Comparison of ENCODE assay signal across 8 cellular contexts in genomic region chr11:116835791-116836647, GRCh38. TPM values are rescaled to one million over a fixed set of nuclear protein-coding genes. Genes with fewer than 3 reads are reported as not detected.
DNase-seq lines count a peak whose midpoint lies in the region; TF ChIP-seq lines count a peak whose summit lies in the region.

No MANE protein-coding gene starts in this region.

- H3K36me3 Mint-ChIP-seq in activated naive CD4-positive, alpha-beta T cell treated with anti-CD3 and anti-CD28 coated beads, Interleukin-2, amount 10 ng/mL, durations not matched to agents 7 days and 5 days, result no peaks in the 10 kb centered on the region

- DNase-seq in ELF-1 (ENCODE audit: low read depth, low spot score) (peak; percentile 95), GOT3 (lab: John Stamatoyannopoulos, UW) (peak; percentile 17), M059J (ENCODE audit: low read depth) (peak; percentile 94), SJSA1 (ENCODE audit: low read depth in 1 of 2, low spot score in 2 of 2) (peak; percentile 73 to 87), glomerular endothelial cell (ENCODE audit: extremely low read depth, low read depth, low spot score) (peak; percentile 31), occipital lobe (lab: John Stamatoyannopoulos, UW) (peak; percentile 76), suprapubic skin (ENCODE audit: low spot score in 2 of 2) (peak in 1 of 2 donors; percentile 79)
- DNase-seq in activated naive CD4-positive, alpha-beta T cell treated with anti-CD3 and anti-CD28 coated beads, Interleukin-2, amount 10 ng/mL, durations not matched to agents 7 days and 5 days, result peak; percentile 89

- peaks cover 20% of the 10 kb centered on the region for H3K4me1 Mint-ChIP-seq in activated naive CD4-positive, alpha-beta T cell treated with anti-CD3 and anti-CD28 coated beads, Interleukin-2, amount 10 ng/mL, durations not matched to agents 7 days and 5 days

- no peak for TF ChIP-seq POLR2A in suprapubic skin (IDR thresholded peaks at IDR 0.05)

- peak overlapping the region; percentile 67 for H3K4me3 Mint-ChIP-seq in activated naive CD4-positive, alpha-beta T cell treated with anti-CD3 and anti-CD28 coated beads, Interleukin-2, amount 10 ng/mL, durations not matched to agents 7 days and 5 days

- H3K27me3 ChIP-seq in SJSA1 (replicated peaks) (no peaks in the 10 kb centered on the region), suprapubic skin (no peaks in the 10 kb centered on the region)

- H3K27me3 Mint-ChIP-seq in activated naive CD4-positive, alpha-beta T cell treated with anti-CD3 and anti-CD28 coated beads, Interleukin-2, amount 10 ng/mL, durations not matched to agents 7 days and 5 days, result peaks cover 33% of the 10 kb centered on the region

- H3K27ac ChIP-seq in SJSA1, result peak overlapping the region; percentile 24; the same call in 1 of the 2 replicates
- no peak overlapping the region for H3K27ac ChIP-seq in suprapubic skin

- no peaks in the 10 kb centered on the region for H3K9me3 ChIP-seq in SJSA1 (replicated peaks)
- no peaks in the 10 kb centered on the region for H3K9me3 ChIP-seq in suprapubic skin

- no peak for TF ChIP-seq EP300 in suprapubic skin (IDR thresholded peaks at IDR 0.05)

- peak overlapping the region; percentile 8; the same call in 1 of the 2 replicates for H3K4me3 ChIP-seq in SJSA1
- H3K4me3 ChIP-seq in suprapubic skin, result peak overlapping the region; percentile 43

- H3K4me1 ChIP-seq in SJSA1 (replicated peaks) (peaks cover 12% of the 10 kb centered on the region), suprapubic skin (peaks cover 13% of the 10 kb centered on the region)

- no peaks in the 10 kb centered on the region for H3K36me3 ChIP-seq in SJSA1
- H3K36me3 ChIP-seq in suprapubic skin, result no peaks in the 10 kb centered on the region

- peak in 1 of 2 donors; percentile 60 for TF ChIP-seq CTCF in suprapubic skin (IDR thresholded peaks at IDR 0.05)

- WGBS in suprapubic skin, result 39% methylated on average over 16 of the region's 58 CpGs

- no peaks in the 10 kb centered on the region for H3K9me3 Mint-ChIP-seq in activated naive CD4-positive, alpha-beta T cell treated with anti-CD3 and anti-CD28 coated beads, Interleukin-2, amount 10 ng/mL, durations not matched to agents 7 days and 5 days

- H3K27ac Mint-ChIP-seq in activated naive CD4-positive, alpha-beta T cell treated with anti-CD3 and anti-CD28 coated beads, Interleukin-2, amount 10 ng/mL, durations not matched to agents 7 days and 5 days, result peak overlapping the region; percentile 74

- CTCF ChIA-PET in activated naive CD4-positive, alpha-beta T cell treated with anti-CD3 and anti-CD28 coated beads, Interleukin-2, amount 10 ng/mL, durations not matched to agents 7 days and 5 days (lab: Charles Lee), result interaction anchor here (0.7 to 8.5 kb wide), 43 partner anchors 9 to 391 kb away, joined by 3 to 139 read pairs (median 4); partner anchors contain the start of genes APOA4, APOA5, BUD13 and PAFAH1B2

RNA-seq across cellular contexts. Expression of gene APOA1, which starts 1.4 kb away (rescaled TPM):
- total RNA-seq in M059J (2014; rRNA removed; shearing (Covaris generic)), result not detected in 2 replicates
- total RNA-seq in SJSA1 (2014; rRNA removed; shearing (Covaris generic)), result 0.72 TPM in 1 of 2 replicates, not detected in the other
- total RNA-seq in glomerular endothelial cell, result not detected in 2 replicates
- total RNA-seq in occipital lobe, result 0.78 TPM
- 10 to 100 TPM in 1 of 4 donors, 1 to 10 TPM in 2, not detected in 1; 1.2 to 11.6 (median 2.9) TPM for total RNA-seq in suprapubic skin

RNA-seq across cellular contexts. Expression of gene APOC3, which starts 6.3 kb away (rescaled TPM):
- not detected in 2 replicates for total RNA-seq in M059J (2014; rRNA removed; shearing (Covaris generic))
- not detected in 2 replicates for total RNA-seq in SJSA1 (2014; rRNA removed; shearing (Covaris generic))
- total RNA-seq in glomerular endothelial cell, result not detected in 2 replicates
- not detected for total RNA-seq in occipital lobe
- 10 to 100 TPM in 1 of 4 donors, 1 to 10 TPM in 1, not detected in 2; 2.6 to 36.5 TPM for total RNA-seq in suprapubic skin

RNA-seq across cellular contexts. Expression of gene APOA4, which starts 12.9 kb away (rescaled TPM):
- total RNA-seq in M059J (2014; rRNA removed; shearing (Covaris generic)), result not detected in 2 replicates
- total RNA-seq in SJSA1 (2014; rRNA removed; shearing (Covaris generic)), result not detected in 2 replicates
- not detected in 2 replicates for total RNA-seq in glomerular endothelial cell
- total RNA-seq in occipital lobe, result not detected
- 1 to 10 TPM in 2 of 4 donors, under 1 TPM in 1, not detected in 1; 0.34 to 3.9 (median 2.3) TPM for total RNA-seq in suprapubic skin

RNA-seq across cellular contexts. Expression of gene APOA5, which starts 44.3 kb away (rescaled TPM):
- not detected in 2 replicates for total RNA-seq in M059J (2014; rRNA removed; shearing (Covaris generic))
- total RNA-seq in SJSA1 (2014; rRNA removed; shearing (Covaris generic)), result not detected in 2 replicates
- total RNA-seq in glomerular endothelial cell (not detected in 2 replicates), occipital lobe (not detected), suprapubic skin (under 1 TPM in 1 of 4 donors, not detected in 3; 0.72 TPM)

RNA-seq across cellular contexts. Expression of gene ZPR1, which starts 48.2 kb away (rescaled TPM):
- total RNA-seq in M059J (2014; rRNA removed; shearing (Covaris generic)), result 59.8 and 98.2 TPM in 2 replicates
- 22.2 and 29.4 TPM in 2 replicates for total RNA-seq in SJSA1 (2014; rRNA removed; shearing (Covaris generic))
- total RNA-seq in glomerular endothelial cell (40.6 and 50.9 TPM in 2 replicates), occipital lobe (39.6 TPM), suprapubic skin (10 to 100 TPM; 25.4 to 48.7 (median 36.8) TPM)
